In the genomic region with DNA sequence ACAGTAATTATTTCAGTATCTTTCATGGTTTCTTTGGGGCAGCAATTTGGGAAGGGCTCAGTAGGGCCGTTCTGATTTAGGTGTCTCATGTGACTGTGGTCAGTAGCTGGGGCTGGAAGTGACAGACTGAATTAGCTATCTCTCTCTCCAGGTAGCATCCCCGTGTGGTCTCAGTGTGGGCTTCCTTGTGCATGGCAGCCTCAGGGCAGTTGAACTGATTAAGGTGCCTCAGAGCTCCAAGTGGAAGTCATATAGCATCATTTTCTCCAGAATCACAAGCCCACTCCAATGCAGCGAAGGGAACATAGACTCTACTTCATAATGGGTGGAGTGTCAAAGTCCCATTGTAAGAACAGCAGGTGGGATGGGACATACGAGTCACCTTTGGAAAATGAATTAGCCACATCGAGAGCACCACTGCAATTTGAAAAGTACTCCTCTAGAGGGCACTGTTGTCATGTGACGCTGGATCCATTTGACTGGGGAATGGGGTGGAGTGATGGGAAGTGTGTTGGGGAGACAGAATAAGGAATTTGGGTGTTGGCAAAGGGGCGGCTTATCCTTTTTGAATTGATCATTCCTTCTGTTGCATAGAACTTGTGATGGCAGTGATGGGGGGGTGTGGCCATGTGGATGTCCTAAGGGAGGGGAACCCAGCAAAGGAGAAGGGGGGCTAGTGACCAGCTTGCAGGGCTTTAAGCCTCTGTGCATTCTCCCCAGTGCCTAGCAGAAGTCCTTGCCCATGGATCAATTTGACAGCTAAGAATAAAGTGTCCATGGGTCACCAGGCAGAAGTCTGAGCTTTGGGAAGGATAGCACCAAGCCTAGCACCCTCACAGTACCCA, we compare ENCODE assay signal across 8 cellular contexts.
A peak's percentile ranks its signal among the peaks of the same experiment; 100 is the strongest.
DNase-seq lines count a peak whose midpoint lies in the region; ATAC-seq and TF ChIP-seq lines count a peak whose summit lies in the region.

No MANE protein-coding gene starts in this region.

- no peak for ATAC-seq in HG02970 (IDR thresholded peaks at IDR 0.05; ENCODE audit: low FRiP score, unreplicated experiment)

- H3K36me3 Mint-ChIP-seq in T-helper 2 cell treated with Interferon-gamma antibody and Interleukin-4, amounts not matched to agents 5 μg/mL and 100 μg/mL, for 36 hours (ENCODE audit: low read depth): no peaks in the 10 kb centered on the region

- H3K27me3 Mint-ChIP-seq in T-helper 2 cell treated with Interferon-gamma antibody and Interleukin-4, amounts not matched to agents 5 μg/mL and 100 μg/mL, for 36 hours (ENCODE audit: low read depth): peaks cover 14% of the 10 kb centered on the region

- peak; percentile 31 for DNase-seq in activated CD4-positive, CD25-positive, alpha-beta regulatory T cell treated with anti-CD3 and anti-CD28 coated beads, Interleukin-2, amount 50 U/mL, for 72 hours
- DNase-seq in activated CD4-positive, CD25-positive, alpha-beta regulatory T cell (lab: John Stamatoyannopoulos, UW): no peak
- DNase-seq in NB4 (ENCODE audit: low read depth) (peak; percentile 65), choroid plexus epithelial cell (ENCODE audit: low read depth) (peak; percentile 53), left kidney (ENCODE audit: low read depth, low spot score) (peak; percentile 78)
- DNase-seq in T-helper 2 cell treated with Interferon-gamma antibody and Interleukin-4, amounts not matched to agents 5 μg/mL and 100 μg/mL, for 36 hours (ENCODE audit: low spot score): peak; percentile 21
- peak; percentile 3 for DNase-seq in stimulated activated CD8-positive, alpha-beta memory T cell treated with anti-CD3 and anti-CD28 coated beads, Interleukin-12 subunit alpha, Interleukin-12 subunit beta, amount 100 ng/mL, for 24 hours (ENCODE audit: extremely low read depth)

- no peak overlapping the region for H3K4me3 ChIP-seq in NB4 (ENCODE audit: low read depth, low read length)
- no peak overlapping the region for H3K4me3 ChIP-seq in choroid plexus epithelial cell (ENCODE audit: low read depth, low read length)

- H3K4me3 Mint-ChIP-seq in T-helper 2 cell treated with Interferon-gamma antibody and Interleukin-4, amounts not matched to agents 5 μg/mL and 100 μg/mL, for 36 hours: no peak overlapping the region

- TF ChIP-seq POLR2A in NB4 (IDR thresholded peaks at IDR 0.05; ENCODE audit: extremely low read depth, insufficient read length): no peak

- no peak overlapping the region for H3K27ac Mint-ChIP-seq in T-helper 2 cell treated with Interferon-gamma antibody and Interleukin-4, amounts not matched to agents 5 μg/mL and 100 μg/mL, for 36 hours

- TF ChIP-seq CTCF in NB4 (IDR thresholded peaks at IDR 0.05; ENCODE audit: low read depth, low read length): peak; percentile 85
- TF ChIP-seq CTCF in choroid plexus epithelial cell (conservative IDR thresholded peaks at IDR 0.05; ENCODE audit: low read depth, low read length): peak; percentile 84

- no peaks in the 10 kb centered on the region for H3K4me1 Mint-ChIP-seq in T-helper 2 cell treated with Interferon-gamma antibody and Interleukin-4, amounts not matched to agents 5 μg/mL and 100 μg/mL, for 36 hours (ENCODE audit: low read depth)

- no peaks in the 10 kb centered on the region for H3K9me3 Mint-ChIP-seq in T-helper 2 cell treated with Interferon-gamma antibody and Interleukin-4, amounts not matched to agents 5 μg/mL and 100 μg/mL, for 36 hours

Comparison
In these comparisons a context has a peak if more than half of its experiments do, and no peak if none do; other contexts are left out.
1. DNase-seq: peak in activated CD4-positive, CD25-positive, alpha-beta regulatory T cell treated with anti-CD3 and anti-CD28 coated beads, Interleukin-2, amount 50 U/mL, for 72 hours (single experiment), NB4 (single experiment), T-helper 2 cell treated with Interferon-gamma antibody and Interleukin-4, amounts not matched to agents 5 μg/mL and 100 μg/mL, for 36 hours (single experiment), choroid plexus epithelial cell (single experiment), left kidney (single experiment) and stimulated activated CD8-positive, alpha-beta memory T cell treated with anti-CD3 and anti-CD28 coated beads, Interleukin-12 subunit alpha, Interleukin-12 subunit beta, amount 100 ng/mL, for 24 hours (single experiment); none in activated CD4-positive, CD25-positive, alpha-beta regulatory T cell (0 of 4).